12 cellular contexts compared by ENCODE assay signal in genomic region chr15:79978260-79978659, GRCh38. TPM values are rescaled to one million over a fixed set of nuclear protein-coding genes. Genes with fewer than 3 reads are reported as not detected.
DNase-seq lines count a peak whose midpoint lies in the region; ATAC-seq and TF ChIP-seq lines count a peak whose summit lies in the region.
"Had no signal": no experiment of that assay in that cellular context is flagged by ENCODE, and none has a peak within 500 bp of the region (broad histone marks: within the 10 kb centered on the region; RNA-seq: fewer than 3 reads in every experiment).

No MANE protein-coding gene starts in this region.

- DNase-seq in CD14-positive monocyte (ENCODE audit: low spot score) (no peak), HFFc6 (no peak), neural progenitor cell (ENCODE audit: low spot score) (no peak), NCI-H774 (lab: John Stamatoyannopoulos, UW) (no peak), midbrain (lab: John Stamatoyannopoulos, UW) (no peak), SW 1271 (lab: John Stamatoyannopoulos, UW) (no peak)
- DNase-seq: CD4-positive, CD25-positive, alpha-beta regulatory T cell; effector memory CD8-positive, alpha-beta T cell; naive thymus-derived CD4-positive, alpha-beta T cell; PC-3 had no signal

- H3K9me3 ChIP-seq in neural progenitor cell (ENCODE audit: low read depth): no peaks in the 10 kb centered on the region

- no peaks in the 10 kb centered on the region for H4K20me1 ChIP-seq in neural progenitor cell (ENCODE audit: low read depth)

- H3K4me1 Mint-ChIP-seq in CD14-positive monocyte (peaks cover 79% of the 10 kb centered on the region), HFFc6 (ENCODE audit: low read depth) (peaks cover 27% of the 10 kb centered on the region), brain (peaks cover 14% of the 10 kb centered on the region), neural progenitor cell (peaks cover 2% of the 10 kb centered on the region)

- H3K27me3 Mint-ChIP-seq in CD14-positive monocyte (ENCODE audit: low read depth in 3 of 3) (peaks cover 0 to 11% (median 2%) of the 10 kb centered on the region in 3 donors), HFFc6 (ENCODE audit: insufficient read depth) (no peaks in the 10 kb centered on the region; the same call in 1 of the 2 replicates), brain (peaks cover 6% of the 10 kb centered on the region), neural progenitor cell (ENCODE audit: insufficient read depth, low read depth) (no peaks in the 10 kb centered on the region)
- H3K27me3 Mint-ChIP-seq: CD4-positive, CD25-positive, alpha-beta regulatory T cell; effector memory CD8-positive, alpha-beta T cell; naive thymus-derived CD4-positive, alpha-beta T cell had no signal

- H3K36me3 ChIP-seq in neural progenitor cell: no peaks in the 10 kb centered on the region

- no peaks in the 10 kb centered on the region for H3K27me3 ChIP-seq in neural progenitor cell

- no peak overlapping the region for H3K4me2 ChIP-seq in neural progenitor cell

- TF ChIP-seq CTCF in CD14-positive monocyte (IDR thresholded peaks at IDR 0.05) (no peak), HFFc6 (IDR thresholded peaks at IDR 0.05) (no peak), brain (conservative IDR thresholded peaks at IDR 0.05) (no peak), neural progenitor cell (IDR thresholded peaks at IDR 0.05) (no peak)

- no peak for ATAC-seq in HG03442 (IDR thresholded peaks at IDR 0.05; ENCODE audit: unreplicated experiment)
- ATAC-seq: PC-3 had no signal

- H3K4me3 Mint-ChIP-seq in CD14-positive monocyte: peak overlapping the region; percentile 58 to 80
- H3K4me3 Mint-ChIP-seq in HFFc6: no peak overlapping the region
- no peak overlapping the region for H3K4me3 Mint-ChIP-seq in brain
- no peak overlapping the region for H3K4me3 Mint-ChIP-seq in neural progenitor cell
- H3K4me3 Mint-ChIP-seq: CD4-positive, CD25-positive, alpha-beta regulatory T cell; effector memory CD8-positive, alpha-beta T cell; naive thymus-derived CD4-positive, alpha-beta T cell had no signal

- H3K36me3 Mint-ChIP-seq in CD14-positive monocyte (peaks cover 5% of the 10 kb centered on the region in 2 donors), HFFc6 (ENCODE audit: low read depth) (no peaks in the 10 kb centered on the region), brain (no peaks in the 10 kb centered on the region), neural progenitor cell (no peaks in the 10 kb centered on the region)
- H3K36me3 Mint-ChIP-seq: CD4-positive, CD25-positive, alpha-beta regulatory T cell; naive thymus-derived CD4-positive, alpha-beta T cell had no signal

- peak overlapping the region; percentile 99 to 100 (median 100) for H3K27ac Mint-ChIP-seq in CD14-positive monocyte
- peak overlapping the region; percentile 68 for H3K27ac Mint-ChIP-seq in HFFc6
- peak overlapping the region in 3 of 5 experiments; percentile 37 to 89 (median 47) for H3K27ac Mint-ChIP-seq in brain
- H3K27ac Mint-ChIP-seq in neural progenitor cell: no peak overlapping the region

- H2AFZ ChIP-seq in neural progenitor cell (replicated peaks): peak overlapping the region; percentile 3

- no peak overlapping the region for H3K4me3 ChIP-seq in neural progenitor cell

- H3K9me3 Mint-ChIP-seq in CD14-positive monocyte: peaks cover 0 to 3% (median 0%) of the 10 kb centered on the region in 7 donors
- no peaks in the 10 kb centered on the region for H3K9me3 Mint-ChIP-seq in HFFc6
- H3K9me3 Mint-ChIP-seq in brain: no peaks in the 10 kb centered on the region
- H3K9me3 Mint-ChIP-seq in neural progenitor cell: no peaks in the 10 kb centered on the region
- H3K9me3 Mint-ChIP-seq: CD4-positive, CD25-positive, alpha-beta regulatory T cell; effector memory CD8-positive, alpha-beta T cell; naive thymus-derived CD4-positive, alpha-beta T cell had no signal

- no peak overlapping the region for H3K9ac ChIP-seq in neural progenitor cell

- no peaks in the 10 kb centered on the region for H3K4me1 ChIP-seq in neural progenitor cell

- no peaks in the 10 kb centered on the region for H3K79me2 ChIP-seq in neural progenitor cell (ENCODE audit: low read depth)

- intact Hi-C loops in CD14-positive monocyte (cut with micrococcal nuclease): loop anchor here (2.0 to 10.0 kb wide), 3 partner anchors 79 to 1327 kb away; partner anchors contain the start of gene MTHFS (in 1 of the 2)

- no peak overlapping the region for H3K27ac ChIP-seq in neural progenitor cell

- no peaks in the 10 kb centered on the region for H3F3A ChIP-seq in neural progenitor cell (ENCODE audit: low read depth)

RNA-seq across cellular contexts. Expression of gene BCL2A1, which starts 7.3 kb away (rescaled TPM):
- polyA plus RNA-seq in CD14-positive monocyte: 100 to 1,000 TPM; 277 to 350 TPM
- under 1 TPM in 2 of 6 experiments, not detected in 4; 0.27 to 0.46 TPM for total RNA-seq in HFFc6 (2021; fragmentation: NEBNext Ultra II Directional; extraction: Animal tissue kit (Norgen Biotek cat#: 25700))
- not detected for polyA plus RNA-seq in brain (ENCODE audit: insufficient read depth, low read depth, low replicate concordance)
- not detected in 2 replicates for total RNA-seq in neural progenitor cell (ENCODE audit: low replicate concordance)

Comparison
In these comparisons a context has a peak if more than half of its experiments do, and no peak if none do; other contexts are left out.
1. H3K4me3 Mint-ChIP-seq: peak in CD14-positive monocyte (2 of 2); none in HFFc6 (single experiment), brain (0 of 5) and neural progenitor cell (single experiment).